1 cellular context compared by ENCODE assay signal in genomic region chr10:15197276-15197675, GRCh38.
A peak's percentile ranks its signal among the peaks of the same experiment; 100 is the strongest.
TF ChIP-seq lines count a peak whose summit lies in the region.

No MANE protein-coding gene starts in this region.

TF ChIP-seq in SK-N-SH, 30 proteins besides CTCF, POLR2A, EP300 and RAD21 (continued from another document):
- TF ChIP-seq POLR2AphosphoS5 (IDR thresholded peaks at IDR 0.05; ENCODE audit: low read depth, low read length) (peak; percentile 18; the same call in 1 of the 2 replicates), GATA2 (CRISPR knock-in tag; IDR thresholded peaks at IDR 0.05) (no peak), FOSL2 (IDR thresholded peaks at IDR 0.05; ENCODE audit: borderline replicate concordance, low read depth) (peak; percentile 55; the same call in 1 of the 2 replicates), YY1 (IDR thresholded peaks at IDR 0.05; ENCODE audit: low read depth) (no peak), EZH2phosphoT487 (IDR thresholded peaks at IDR 0.05; ENCODE audit: borderline replicate concordance, low read depth) (no peak), IRF3 (IDR thresholded peaks at IDR 0.05; ENCODE audit: low read depth, low read length) (no peak), MAX (IDR thresholded peaks at IDR 0.05; ENCODE audit: low read depth) (peak; percentile 67), ZBTB33 (IDR thresholded peaks at IDR 0.05; ENCODE audit: borderline replicate concordance, low read depth) (no peak), FOXJ3 (CRISPR knock-in tag; IDR thresholded peaks at IDR 0.05) (no peak), PBX3 (IDR thresholded peaks at IDR 0.05) (peak; percentile 64; the same call in 1 of the 2 replicates), USF1 (IDR thresholded peaks at IDR 0.05; ENCODE audit: borderline replicate concordance, low read depth) (no peak), SIN3A (IDR thresholded peaks at IDR 0.05; ENCODE audit: borderline replicate concordance, low read depth, low read length) (no peak), NRF1 (IDR thresholded peaks at IDR 0.05; ENCODE audit: low read depth, low read length) (no peak)
